ENCODE assay signal across 8 cellular contexts in genomic region chr20:32277361-32278198, GRCh38.
DNase-seq lines count a peak whose midpoint lies in the region; ATAC-seq and TF ChIP-seq lines count a peak whose summit lies in the region.

Gene KIF3B, plus strand, starts transcription at chr20:32277651. Its CDS starts 32,127 bp downstream, at chr20:32309778.

- peak; percentile 77 for ATAC-seq in HG03442 (IDR thresholded peaks at IDR 0.05; ENCODE audit: unreplicated experiment)

- TF ChIP-seq CTCF in AG10803 (conservative IDR thresholded peaks at IDR 0.05; ENCODE audit: low read length) = no peak

- H3K27ac ChIP-seq in cingulate gyrus (ENCODE audit: low read depth, low read length) = peak within 1 kb of the TSS; percentile 69

- TF ChIP-seq POLR2A in GM19099 (IDR thresholded peaks at IDR 0.05; ENCODE audit: extremely low read depth, insufficient read length, low read depth) = peak; percentile 52

- DNase-seq in AG10803 (ENCODE audit: low read depth) (peak; percentile 91), NCI-H524 (lab: John Stamatoyannopoulos, UW) (peak; percentile 82 to 91), kidney tubule cell (ENCODE audit: low spot score) (peak; percentile 91)
- peak; percentile 91 for DNase-seq in activated CD4-positive, alpha-beta T cell treated with anti-CD3 and anti-CD28 coated beads for 48 hours
- DNase-seq in stimulated activated CD4-positive, alpha-beta T cell treated with anti-CD3 and anti-CD28 coated beads, Interleukin-15, amount 100 ng/mL, for 48 hours (ENCODE audit: low read depth in 2 of 2) = peak; percentile 78 to 83

- peak within 1 kb of the TSS; percentile 93 for H3K4me3 ChIP-seq in AG10803 (ENCODE audit: low read length)

Comparison
In these comparisons a context has a peak if more than half of its experiments do, and no peak if none do; other contexts are left out.
1. Peak in every context shown above with its lines: DNase-seq, ATAC-seq, H3K4me3 ChIP-seq and H3K27ac ChIP-seq.